In genomic region chr7:116527521-116527920, GRCh38 we compare ENCODE assay signal across 1 cellular context.
TF ChIP-seq lines count a peak whose summit lies in the region.

No MANE protein-coding gene starts in this region.

TF ChIP-seq in HCT116, 20 proteins besides CTCF, POLR2A, EP300 and RAD21 (continued from another document):
- TF ChIP-seq, protein P1, sequence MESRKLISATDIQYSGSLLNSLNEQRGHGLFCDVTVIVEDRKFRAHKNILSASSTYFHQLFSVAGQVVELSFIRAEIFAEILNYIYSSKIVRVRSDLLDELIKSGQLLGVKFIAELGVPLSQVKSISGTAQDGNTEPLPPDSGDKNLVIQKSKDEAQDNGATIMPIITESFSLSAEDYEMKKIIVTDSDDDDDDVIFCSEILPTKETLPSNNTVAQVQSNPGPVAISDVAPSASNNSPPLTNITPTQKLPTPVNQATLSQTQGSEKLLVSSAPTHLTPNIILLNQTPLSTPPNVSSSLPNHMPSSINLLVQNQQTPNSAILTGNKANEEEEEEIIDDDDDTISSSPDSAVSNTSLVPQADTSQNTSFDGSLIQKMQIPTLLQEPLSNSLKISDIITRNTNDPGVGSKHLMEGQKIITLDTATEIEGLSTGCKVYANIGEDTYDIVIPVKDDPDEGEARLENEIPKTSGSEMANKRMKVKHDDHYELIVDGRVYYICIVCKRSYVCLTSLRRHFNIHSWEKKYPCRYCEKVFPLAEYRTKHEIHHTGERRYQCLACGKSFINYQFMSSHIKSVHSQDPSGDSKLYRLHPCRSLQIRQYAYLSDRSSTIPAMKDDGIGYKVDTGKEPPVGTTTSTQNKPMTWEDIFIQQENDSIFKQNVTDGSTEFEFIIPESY (IDR thresholded peaks at IDR 0.05; ENCODE audit: extremely low read depth, insufficient replicate concordance, low read length) = no peak
- no peak for TF ChIP-seq ELF1 (IDR thresholded peaks at IDR 0.05; ENCODE audit: borderline replicate concordance, low read depth)
- TF ChIP-seq EZH2phosphoT487 (IDR thresholded peaks at IDR 0.05; ENCODE audit: borderline replicate concordance) = no peak
- no peak for TF ChIP-seq CBX3 (IDR thresholded peaks at IDR 0.05; ENCODE audit: low read depth)
- TF ChIP-seq, protein P2, sequence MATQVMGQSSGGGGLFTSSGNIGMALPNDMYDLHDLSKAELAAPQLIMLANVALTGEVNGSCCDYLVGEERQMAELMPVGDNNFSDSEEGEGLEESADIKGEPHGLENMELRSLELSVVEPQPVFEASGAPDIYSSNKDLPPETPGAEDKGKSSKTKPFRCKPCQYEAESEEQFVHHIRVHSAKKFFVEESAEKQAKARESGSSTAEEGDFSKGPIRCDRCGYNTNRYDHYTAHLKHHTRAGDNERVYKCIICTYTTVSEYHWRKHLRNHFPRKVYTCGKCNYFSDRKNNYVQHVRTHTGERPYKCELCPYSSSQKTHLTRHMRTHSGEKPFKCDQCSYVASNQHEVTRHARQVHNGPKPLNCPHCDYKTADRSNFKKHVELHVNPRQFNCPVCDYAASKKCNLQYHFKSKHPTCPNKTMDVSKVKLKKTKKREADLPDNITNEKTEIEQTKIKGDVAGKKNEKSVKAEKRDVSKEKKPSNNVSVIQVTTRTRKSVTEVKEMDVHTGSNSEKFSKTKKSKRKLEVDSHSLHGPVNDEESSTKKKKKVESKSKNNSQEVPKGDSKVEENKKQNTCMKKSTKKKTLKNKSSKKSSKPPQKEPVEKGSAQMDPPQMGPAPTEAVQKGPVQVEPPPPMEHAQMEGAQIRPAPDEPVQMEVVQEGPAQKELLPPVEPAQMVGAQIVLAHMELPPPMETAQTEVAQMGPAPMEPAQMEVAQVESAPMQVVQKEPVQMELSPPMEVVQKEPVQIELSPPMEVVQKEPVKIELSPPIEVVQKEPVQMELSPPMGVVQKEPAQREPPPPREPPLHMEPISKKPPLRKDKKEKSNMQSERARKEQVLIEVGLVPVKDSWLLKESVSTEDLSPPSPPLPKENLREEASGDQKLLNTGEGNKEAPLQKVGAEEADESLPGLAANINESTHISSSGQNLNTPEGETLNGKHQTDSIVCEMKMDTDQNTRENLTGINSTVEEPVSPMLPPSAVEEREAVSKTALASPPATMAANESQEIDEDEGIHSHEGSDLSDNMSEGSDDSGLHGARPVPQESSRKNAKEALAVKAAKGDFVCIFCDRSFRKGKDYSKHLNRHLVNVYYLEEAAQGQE (IDR thresholded peaks at IDR 0.05; ENCODE audit: low read depth) = no peak
- no peak for TF ChIP-seq YY1 (IDR thresholded peaks at IDR 0.05; ENCODE audit: extremely low read depth, insufficient replicate concordance, low read depth, low read length)
- TF ChIP-seq TCF7L2 (IDR thresholded peaks at IDR 0.05; ENCODE audit: borderline replicate concordance, extremely low read depth, insufficient read depth, insufficient read length) = no peak
